Comparison of ENCODE assay signal across 12 cellular contexts in the genomic region with DNA sequence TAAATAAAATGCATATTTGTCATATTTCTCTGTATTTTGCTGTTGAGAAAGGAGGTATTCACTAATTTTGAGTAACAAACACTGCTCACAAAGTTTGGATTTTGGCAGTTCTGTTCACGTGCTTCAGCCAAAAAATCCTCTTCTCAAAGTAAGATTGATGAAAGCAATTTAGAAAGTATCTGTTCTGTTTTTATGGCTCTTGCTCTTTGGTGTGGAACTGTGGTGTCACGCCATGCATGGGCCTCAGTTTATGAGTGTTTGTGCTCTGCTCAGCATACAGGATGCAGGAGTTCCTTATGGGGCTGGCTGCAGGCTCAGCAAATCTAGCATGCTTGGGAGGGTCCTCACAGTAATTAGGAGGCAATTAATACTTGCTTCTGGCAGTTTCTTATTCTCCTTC. TPM values are rescaled to one million over a fixed set of nuclear protein-coding genes. Genes with fewer than 3 reads are reported as not detected.
DNase-seq lines count a peak whose midpoint lies in the region; ATAC-seq, FAIRE-seq and TF ChIP-seq lines count a peak whose summit lies in the region.
"Had no signal": no experiment of that assay in that cellular context is flagged by ENCODE, and none has a peak within 500 bp of the region (broad histone marks: within the 10 kb centered on the region; RNA-seq: fewer than 3 reads in every experiment).

No MANE protein-coding gene starts in this region.

- H3K27ac Mint-ChIP-seq in activated naive CD8-positive, alpha-beta T cell treated with anti-CD3 and anti-CD28 coated beads, Interleukin-2, amount 50 U/mL, for 24 hours = peak overlapping the region; percentile 68

- no peaks in the 10 kb centered on the region for H3K9me3 Mint-ChIP-seq in activated naive CD8-positive, alpha-beta T cell treated with anti-CD3 and anti-CD28 coated beads, Interleukin-2, amount 50 U/mL, for 24 hours

- H3K4me1 Mint-ChIP-seq in activated naive CD8-positive, alpha-beta T cell treated with anti-CD3 and anti-CD28 coated beads, Interleukin-2, amount 50 U/mL, for 24 hours = peaks cover 52% of the 10 kb centered on the region

- no peaks in the 10 kb centered on the region for H3K27me3 Mint-ChIP-seq in activated naive CD8-positive, alpha-beta T cell treated with anti-CD3 and anti-CD28 coated beads, Interleukin-2, amount 50 U/mL, for 24 hours

- ATAC-seq in HG03108 (IDR thresholded peaks at IDR 0.05; ENCODE audit: unreplicated experiment) (peak; percentile 33), GM18519 (IDR thresholded peaks at IDR 0.05; ENCODE audit: low FRiP score, unreplicated experiment) (no peak), GM19455 (IDR thresholded peaks at IDR 0.05; ENCODE audit: unreplicated experiment) (no peak)
- ATAC-seq in activated naive CD8-positive, alpha-beta T cell treated with anti-CD3 and anti-CD28 coated beads, Interleukin-2, amount 50 U/mL, for 24 hours = no peak
- ATAC-seq: mucosa of descending colon had no signal

- H3K36me3 Mint-ChIP-seq in activated naive CD8-positive, alpha-beta T cell treated with anti-CD3 and anti-CD28 coated beads, Interleukin-2, amount 50 U/mL, for 24 hours (ENCODE audit: low read depth) = peaks cover 4% of the 10 kb centered on the region

- DNase-seq in GM12891 (ENCODE audit: insufficient read length, low spot score) (no peak), GM19238 (ENCODE audit: insufficient read length, low spot score) (peak; percentile 32), HCEC 1CT (no peak), NCI-H510A treated with DMSO at 0.1 percent for 48 hours (lab: John Stamatoyannopoulos, UW) (no peak)
- DNase-seq in activated naive CD8-positive, alpha-beta T cell treated with anti-CD3 and anti-CD28 coated beads, Interleukin-2, amount 50 U/mL, for 24 hours = no peak
- DNase-seq: NCI-H2171 treated with DMSO at 0.1 percent for 48 hours had no signal

- TF ChIP-seq POLR2A in GM12891 (IDR thresholded peaks at IDR 0.05; ENCODE audit: low read depth, low read length) = peak; percentile 54; the same call in 1 of the 2 replicates

- H3K4me3 Mint-ChIP-seq in activated naive CD8-positive, alpha-beta T cell treated with anti-CD3 and anti-CD28 coated beads, Interleukin-2, amount 50 U/mL, for 24 hours = peak overlapping the region; percentile 52

- FAIRE-seq in GM12891 (lab: Jason Lieb, UNC) = peak; percentile 86
- FAIRE-seq: G401.6 had no signal

TF ChIP-seq in GM12891, 5 proteins besides CTCF, POLR2A, EP300 and RAD21:
- TF ChIP-seq SPI1 (IDR thresholded peaks at IDR 0.05; ENCODE audit: low read depth, low read length) = peak; percentile 95
- peak; percentile 50; the same call in 1 of the 2 replicates for TF ChIP-seq POU2F2 (IDR thresholded peaks at IDR 0.05; ENCODE audit: low read depth, low read length)
- peak; percentile 70; the same call in 1 of the 2 replicates for TF ChIP-seq TAF1 (IDR thresholded peaks at IDR 0.05; ENCODE audit: low read depth, low read length)
- peak; percentile 93 for TF ChIP-seq PAX5 (IDR thresholded peaks at IDR 0.05; ENCODE audit: insufficient read depth, low read length, severe bottlenecking)
- peak; percentile 25; the same call in 1 of the 2 replicates for TF ChIP-seq POLR2AphosphoS5 (IDR thresholded peaks at IDR 0.05; ENCODE audit: low read depth, low read length)

RNA-seq across cellular contexts. Expression of a gene that starts 3.3 kb away (rescaled TPM):
- 42.3 TPM for polyA plus RNA-seq in GM12891 (2012; ENCODE audit: low read depth, missing spikeins)

RNA-seq across cellular contexts. Expression of a gene that starts 3.5 kb away (rescaled TPM):
- not detected for polyA plus RNA-seq in GM12891 (2012; ENCODE audit: low read depth, missing spikeins)
- polyA plus RNA-seq: urinary bladder had no signal
